ENCODE assay signal across 31 cellular contexts in the genomic region with DNA sequence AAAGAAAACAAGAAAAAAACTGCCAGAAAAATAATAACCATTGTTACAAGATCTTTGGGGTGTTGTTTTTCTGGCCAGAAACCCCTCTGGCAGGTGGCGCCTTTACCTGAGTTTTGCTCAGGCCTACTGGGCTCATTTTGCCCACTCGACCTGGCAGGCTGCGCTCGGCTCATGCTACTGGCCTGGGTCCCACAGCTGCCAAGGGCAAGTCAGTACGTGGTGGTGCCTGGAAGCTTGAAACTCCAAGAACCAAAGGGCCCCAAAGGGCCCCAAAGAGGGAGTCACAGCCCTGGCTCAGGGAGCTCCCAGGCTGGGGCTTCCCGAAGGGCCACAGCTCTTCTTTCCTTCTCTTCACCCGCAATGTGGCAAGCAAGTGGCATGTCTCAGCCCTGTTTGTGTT.
"Had no signal": no experiment of that assay in that cellular context is flagged by ENCODE, and none has a peak within 500 bp of the region (broad histone marks: within the 10 kb centered on the region; RNA-seq: fewer than 3 reads in every experiment).

No MANE protein-coding gene starts in this region.

- DNase-seq: activated B cell treated with CpG ODN at 0.5 μM for 24 hours; activated CD4-positive, alpha-beta memory T cell treated with anti-CD3 and anti-CD28 coated beads, Interleukin-2, amount 10 ng/mL, durations not matched to agents 7 days and 5 days; activated CD4-positive, alpha-beta T cell treated with anti-CD3 and anti-CD28 coated beads for 48 hours; activated CD4-positive, alpha-beta T cell treated with anti-CD3 and anti-CD28 coated beads, Interleukin-2, amount 50 U/mL, for 4 hours; activated CD8-positive, alpha-beta memory T cell treated with anti-CD3 and anti-CD28 coated beads, Interleukin-2, amount 50 U/mL, for 48 hours; activated gamma-delta T cell; activated naive CD4-positive, alpha-beta T cell; activated naive CD4-positive, alpha-beta T cell treated with anti-CD3 and anti-CD28 coated beads, Interleukin-2, amount 10 ng/mL, durations not matched to agents 7 days and 5 days; activated naive CD8-positive, alpha-beta T cell treated with anti-CD3 and anti-CD28 coated beads, Interleukin-2, amount 10 ng/mL, durations not matched to agents 7 days and 5 days; activated T-cell treated with anti-CD3 and anti-CD28 coated beads for 4 hours; activated T-cell treated with anti-CD3 and anti-CD28 coated beads, Interleukin-2, amount 50 U/mL, for 24 hours; activated T-cell treated with anti-CD3 and anti-CD28 coated beads, Interleukin-2, amount 50 U/mL, for 72 hours; central memory CD4-positive, alpha-beta T cell; dermis blood vessel endothelial cell; effector CD4-positive, alpha-beta T cell; effector memory CD8-positive, alpha-beta T cell; erythroblast; foreskin melanocyte; head of caudate nucleus; T-helper 1 cell; T-helper 17 cell; T1000; WERI-Rb-1 had no signal

- ATAC-seq: activated CD4-positive, CD25-positive, alpha-beta regulatory T cell treated with anti-CD3 and anti-CD28 coated beads, Interleukin-2, amount 50 U/mL, for 24 hours; activated naive CD4-positive, alpha-beta T cell treated with anti-CD3 and anti-CD28 coated beads, Interleukin-2, amount 50 U/mL, for 72 hours; activated T-cell treated with anti-CD3 and anti-CD28 coated beads, Interleukin-2, amount 50 U/mL, for 72 hours; effector memory CD8-positive, alpha-beta T cell; gastroesophageal sphincter; T-helper 17 cell had no signal

- H3K36me3 ChIP-seq: ascending aorta, breast epithelium, cardiac muscle cell had no signal

- H3K9me3 ChIP-seq: ascending aorta, breast epithelium, esophagus muscularis mucosa, gastroesophageal sphincter had no signal

- H3K4me3 ChIP-seq: ascending aorta, breast epithelium, cardiac muscle cell, coronary artery, esophagus muscularis mucosa, gastroesophageal sphincter had no signal

- H3K27ac ChIP-seq: ascending aorta, breast epithelium, cardiac muscle cell, coronary artery, esophagus muscularis mucosa, gastroesophageal sphincter, WERI-Rb-1 had no signal

- H3K27me3 ChIP-seq: ascending aorta, breast epithelium, cardiac muscle cell, esophagus muscularis mucosa, gastroesophageal sphincter had no signal

- H3K4me1 ChIP-seq: breast epithelium had no signal
